Comparison of ENCODE assay signal across 19 cellular contexts in the genomic region with DNA sequence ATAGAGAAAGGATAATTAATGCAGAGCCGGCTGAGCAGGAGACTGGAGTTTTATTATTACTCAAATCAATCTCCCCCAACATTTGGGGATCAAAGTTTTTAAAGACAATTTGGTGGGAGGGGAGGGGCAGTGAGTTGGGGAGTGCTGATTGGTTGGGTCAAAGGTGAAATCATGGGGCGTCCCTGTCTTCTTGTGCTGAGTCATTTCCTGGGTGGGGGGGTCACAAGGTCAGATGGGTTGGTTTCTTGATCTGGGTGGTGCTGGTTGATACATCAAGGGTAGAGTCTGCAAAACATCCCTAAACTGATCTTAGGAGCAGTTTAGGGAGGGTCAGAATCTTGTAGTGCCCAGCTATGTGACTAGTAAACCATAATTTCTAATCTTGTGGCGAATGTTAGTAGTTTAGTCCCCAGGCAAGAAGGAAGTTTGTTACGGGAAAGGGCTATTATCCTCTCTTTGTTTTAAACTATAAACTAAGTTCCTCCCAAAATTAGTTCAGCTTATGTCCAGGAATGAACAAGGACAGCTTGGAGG.
A peak's percentile ranks its signal among the peaks of the same experiment; 100 is the strongest.
DNase-seq lines count a peak whose midpoint lies in the region; ATAC-seq and TF ChIP-seq lines count a peak whose summit lies in the region.
"Had no signal": no experiment of that assay in that cellular context is flagged by ENCODE, and none has a peak within 500 bp of the region (broad histone marks: within the 10 kb centered on the region; RNA-seq: fewer than 3 reads in every experiment).

No MANE protein-coding gene starts in this region.

- TF ChIP-seq CTCF in MCF 10A (IDR thresholded peaks at IDR 0.05; ENCODE audit: unreplicated experiment) (no peak), breast epithelium (IDR thresholded peaks at IDR 0.05) (no peak), colonic mucosa (IDR thresholded peaks at IDR 0.05) (no peak), transverse colon (IDR thresholded peaks at IDR 0.05) (no peak), gastroesophageal sphincter (IDR thresholded peaks at IDR 0.05) (no peak)

- no peak for ATAC-seq in gastroesophageal sphincter

- CTCF ChIA-PET in MCF 10A (lab: Yijun Ruan, JAX), result interaction anchor here (1.6 kb wide), 1 partner anchor 10 kb away, joined by 5 read pairs; no protein-coding TSS in a partner anchor

- H2BK120ac ChIP-seq in mesendoderm (ENCODE audit: low read depth, low read length), result no peak overlapping the region

- H3K18ac ChIP-seq in mesendoderm (ENCODE audit: low read length), result no peak overlapping the region

- BruUV-seq in MCF 10A (replicated peaks; lab: Mats Ljungman, UMichigan), result no TSS peak

- H3K9ac ChIP-seq in colonic mucosa (ENCODE audit: low read depth in 2 of 2, low read length in 2 of 2) (no peak overlapping the region), mesendoderm (ENCODE audit: low read length) (no peak overlapping the region)

- POLR2A ChIA-PET in MCF 10A (lab: Yijun Ruan, JAX), result no interaction called here

- intact Hi-C loops in MCF 10A (cut with micrococcal nuclease), result no loop called here
- intact Hi-C loops in breast epithelium (cut with DNase I; ENCODE audit: low total_unique reads), result no loop called here
- intact Hi-C loops in colonic mucosa (cut with DNase I), result no loop called here
- intact Hi-C loops in transverse colon (cut with DNase I; ENCODE audit: low total_unique reads), result no loop called here

- H3K9me3 Mint-ChIP-seq in MCF 10A (ENCODE audit: unreplicated experiment), result no peaks in the 10 kb centered on the region
- H3K9me3 Mint-ChIP-seq: CD4-positive, alpha-beta T cell had no signal

- H3K4me1 ChIP-seq in breast epithelium, result no peaks in the 10 kb centered on the region
- H3K4me1 ChIP-seq in colonic mucosa, result no peaks in the 10 kb centered on the region
- H3K4me1 ChIP-seq in transverse colon, result peaks cover 7 to 10% (median 8%) of the 10 kb centered on the region in 4 donors
- H3K4me1 ChIP-seq in gastroesophageal sphincter, result peaks cover 0 to 10% (median 4%) of the 10 kb centered on the region in 3 donors
- H3K4me1 ChIP-seq in mesendoderm (ENCODE audit: control insufficient read depth, low read depth, low read length), result no peaks in the 10 kb centered on the region

- peak; percentile 9 for DNase-seq in MCF 10A (ENCODE audit: unreplicated experiment)
- DNase-seq in breast epithelium (ENCODE audit: low spot score in 2 of 2), result no peak
- peak; percentile 71 for DNase-seq in MV-4-11 (lab: John Stamatoyannopoulos, UW)
- DNase-seq in colonic mucosa, result peak; percentile 48
- peak; percentile 30 for DNase-seq in transverse colon
- no peak for DNase-seq in mesendoderm
- no peak for DNase-seq in NCI-H1417 treated with DMSO at 0.1 percent for 48 hours (lab: John Stamatoyannopoulos, UW)
- DNase-seq: activated CD4-positive, CD25-positive, alpha-beta regulatory T cell; activated effector memory CD4-positive, alpha-beta T cell treated with anti-CD3 and anti-CD28 coated beads, Interleukin-2, amount 50 U/mL, for 16 hours; caudate nucleus; CD4-positive, alpha-beta T cell; DMS53; Kasumi-1; left ventricle myocardium inferior; NCI-H1436; NCI-H526 treated with DMSO at 0.1 percent for 48 hours; spleen had no signal

- no peak overlapping the region for H2AK5ac ChIP-seq in mesendoderm (ENCODE audit: low read length)

- H3K4me3 ChIP-seq in breast epithelium, result no peak overlapping the region
- H3K4me3 ChIP-seq in colonic mucosa, result no peak overlapping the region
- no peak overlapping the region for H3K4me3 ChIP-seq in transverse colon
- no peak overlapping the region for H3K4me3 ChIP-seq in gastroesophageal sphincter
- no peak overlapping the region for H3K4me3 ChIP-seq in mesendoderm (ENCODE audit: low read length)
- H3K4me3 ChIP-seq: left ventricle myocardium inferior, spleen had no signal

- peaks cover 10% of the 10 kb centered on the region for H3K4me1 Mint-ChIP-seq in MCF 10A (ENCODE audit: insufficient read depth, unreplicated experiment)

- H4K5ac ChIP-seq in mesendoderm (ENCODE audit: low read length), result no peak overlapping the region

- no peak overlapping the region for H4K8ac ChIP-seq in mesendoderm (ENCODE audit: low read depth, low read length)

- no peak overlapping the region for H2BK15ac ChIP-seq in mesendoderm (replicated peaks; ENCODE audit: low read depth)

- in situ Hi-C loops in transverse colon (cut with MboI; ENCODE audit: low pct_ligation_motif_present in 1 of 4, low pct_unique_long_range_greater_than_20kb in 1 of 4, low sequenced_read_pairs in 3 of 4), result no loop called here

- H3K9me3 ChIP-seq in breast epithelium, result no peaks in the 10 kb centered on the region
- H3K9me3 ChIP-seq in colonic mucosa, result no peaks in the 10 kb centered on the region
- H3K9me3 ChIP-seq in transverse colon, result no peaks in the 10 kb centered on the region
- no peaks in the 10 kb centered on the region for H3K9me3 ChIP-seq in gastroesophageal sphincter
- H3K9me3 ChIP-seq: left ventricle myocardium inferior, spleen had no signal

- no peaks in the 10 kb centered on the region for H3K27me3 Mint-ChIP-seq in MCF 10A (ENCODE audit: insufficient read depth, unreplicated experiment)

- no peaks in the 10 kb centered on the region for H3K36me3 ChIP-seq in breast epithelium
- no peaks in the 10 kb centered on the region for H3K36me3 ChIP-seq in colonic mucosa
- no peaks in the 10 kb centered on the region for H3K36me3 ChIP-seq in transverse colon
- H3K36me3 ChIP-seq in gastroesophageal sphincter, result no peaks in the 10 kb centered on the region
- no peaks in the 10 kb centered on the region for H3K36me3 ChIP-seq in mesendoderm (ENCODE audit: control insufficient read depth, insufficient read depth, low read length)
- H3K36me3 ChIP-seq: left ventricle myocardium inferior, spleen had no signal

- no peak overlapping the region for H3K23ac ChIP-seq in mesendoderm (ENCODE audit: low read length)

- TF ChIP-seq EP300 in transverse colon (IDR thresholded peaks at IDR 0.05; ENCODE audit: low read depth), result no peak
- TF ChIP-seq EP300 in gastroesophageal sphincter (IDR thresholded peaks at IDR 0.05), result no peak

- H3K36me3 Mint-ChIP-seq in MCF 10A (ENCODE audit: insufficient read depth, unreplicated experiment), result no peaks in the 10 kb centered on the region

- no peaks in the 10 kb centered on the region for H3K27me3 ChIP-seq in breast epithelium
- no peaks in the 10 kb centered on the region for H3K27me3 ChIP-seq in colonic mucosa
- H3K27me3 ChIP-seq in transverse colon, result no peaks in the 10 kb centered on the region
- H3K27me3 ChIP-seq in gastroesophageal sphincter, result no peaks in the 10 kb centered on the region
- H3K27me3 ChIP-seq in mesendoderm (ENCODE audit: insufficient read depth, low read length, poor library complexity), result no peaks in the 10 kb centered on the region

- H3K56ac ChIP-seq in mesendoderm (ENCODE audit: low read length), result no peak overlapping the region

- no peak overlapping the region for H3K4me3 Mint-ChIP-seq in MCF 10A (ENCODE audit: unreplicated experiment)
- H3K4me3 Mint-ChIP-seq: CD4-positive, alpha-beta T cell had no signal

- WGBS in transverse colon (ENCODE audit: low coverage in 1 of 2), 2 donors, result 56 to 82% methylated on average over 3 to 4 of the region's 4 CpGs
- 82 to 85% methylated on average over 3 to 4 of the region's 4 CpGs for WGBS in gastroesophageal sphincter (ENCODE audit: low coverage in 1 of 2), 2 donors
- no CpG with 5 or more reads among the region's 4 CpGs for WGBS in mesendoderm (ENCODE audit: extremely low coverage, insufficient coverage, low lambda C conversion rate)

- H2BK5ac ChIP-seq in mesendoderm (ENCODE audit: low read length), result no peak overlapping the region

- TF ChIP-seq POLR2A in breast epithelium (IDR thresholded peaks at IDR 0.05) (no peak), transverse colon (IDR thresholded peaks at IDR 0.05) (no peak), gastroesophageal sphincter (IDR thresholded peaks at IDR 0.05) (no peak)

- H3K27ac Mint-ChIP-seq in MCF 10A (ENCODE audit: low read depth, unreplicated experiment), result no peak overlapping the region
- H3K27ac Mint-ChIP-seq: CD4-positive, alpha-beta T cell had no signal

- no peaks in the 10 kb centered on the region for H3K79me2 ChIP-seq in mesendoderm (ENCODE audit: control insufficient read depth, insufficient read depth, low read length)

- H3K79me1 ChIP-seq in mesendoderm (ENCODE audit: low read length), result no peaks in the 10 kb centered on the region

- H3K4me2 ChIP-seq in mesendoderm (ENCODE audit: low read length), result no peak overlapping the region

- no peak overlapping the region for H3K4ac ChIP-seq in mesendoderm (ENCODE audit: low read depth, low read length)

- H3K27ac ChIP-seq in breast epithelium, result no peak overlapping the region
- H3K27ac ChIP-seq in colonic mucosa, result no peak overlapping the region
- H3K27ac ChIP-seq in transverse colon, result no peak overlapping the region
- H3K27ac ChIP-seq in gastroesophageal sphincter, result no peak overlapping the region
- H3K27ac ChIP-seq in mesendoderm (ENCODE audit: low read depth, low read length), result no peak overlapping the region
- H3K27ac ChIP-seq: epithelial cell of prostate, left ventricle myocardium inferior, spleen had no signal

Comparison
In these comparisons a context has a peak if more than half of its experiments do, and no peak if none do; other contexts are left out.
1. DNase-seq: peak in MCF 10A (single experiment), MV-4-11 (single experiment), colonic mucosa (single experiment) and transverse colon (single experiment); none in breast epithelium (0 of 2), mesendoderm (single experiment) and NCI-H1417 treated with DMSO at 0.1 percent for 48 hours (single experiment).